In the genomic region with DNA sequence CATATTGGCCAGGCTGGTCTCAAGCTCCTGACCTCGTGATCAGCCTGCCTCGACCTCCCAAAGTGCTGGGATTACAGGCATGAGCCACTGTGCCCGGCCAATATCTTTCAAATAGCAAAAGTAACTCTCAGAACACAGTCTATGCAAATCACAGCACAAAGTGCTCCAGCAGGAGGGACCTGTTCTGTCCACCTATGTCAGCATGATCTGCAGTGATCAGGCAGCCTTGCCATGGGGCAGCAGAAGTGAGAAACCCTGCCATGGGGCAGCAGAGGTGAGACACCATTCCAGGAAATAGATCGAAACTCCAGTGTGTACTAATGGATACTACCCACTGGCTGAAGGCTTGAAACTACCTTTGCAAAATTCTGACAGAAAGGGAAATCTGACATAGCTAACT, we compare ENCODE assay signal across 30 cellular contexts.
"Had no signal": no experiment of that assay in that cellular context is flagged by ENCODE, and none has a peak within 500 bp of the region (broad histone marks: within the 10 kb centered on the region; RNA-seq: fewer than 3 reads in every experiment).

No MANE protein-coding gene starts in this region.

- FAIRE-seq: endometrium, frontal cortex had no signal

- H3K4me3 Mint-ChIP-seq: effector memory CD8-positive, alpha-beta T cell; immature natural killer cell; memory B cell; natural killer cell; stimulated activated naive CD8-positive, alpha-beta T cell treated with anti-CD3 and anti-CD28 coated beads, Interleukin-15, amount 100 ng/mL, for 72 hours had no signal

- H3K27me3 ChIP-seq: ovary, suprapubic skin, transverse colon, vagina had no signal

- ATAC-seq: effector memory CD8-positive, alpha-beta T cell; left colon; left ventricle myocardium superior; natural killer cell; sciatic nerve; stimulated activated naive CD8-positive, alpha-beta T cell treated with anti-CD3 and anti-CD28 coated beads, Interleukin-15, amount 100 ng/mL, for 72 hours had no signal

- H3K27ac Mint-ChIP-seq: effector memory CD8-positive, alpha-beta T cell; immature natural killer cell; memory B cell; natural killer cell had no signal

- H3K4me3 ChIP-seq: coronary artery, esophagus squamous epithelium, lung, ovary, smooth muscle cell, suprapubic skin, transverse colon, vagina had no signal

- H3K9me3 ChIP-seq: ovary, suprapubic skin, vagina had no signal

- H3K36me3 Mint-ChIP-seq: immature natural killer cell, memory B cell, natural killer cell had no signal

- H3K4me2 ChIP-seq: smooth muscle cell had no signal

- H3K27ac ChIP-seq: coronary artery, ovary, suprapubic skin, transverse colon had no signal

- DNase-seq: dermis blood vessel endothelial cell; effector memory CD8-positive, alpha-beta T cell; esophagus squamous epithelium; hypothalamus; immature natural killer cell; islet precursor cell; kidney glomerular epithelial cell; left colon; left ventricle myocardium superior; natural killer cell; occipital lobe; ovary; posterior cingulate gyrus; retina; stimulated activated CD4-positive, alpha-beta T cell treated with anti-CD3 and anti-CD28 coated beads, Interleukin-12 subunit alpha, Interleukin-12 subunit beta, amount 100 ng/mL, for 4 hours; stimulated activated CD4-positive, alpha-beta T cell treated with anti-CD3 and anti-CD28 coated beads, Interleukin-1b, Interleukin-23, amount 100 ng/mL, for 48 hours; stimulated activated CD4-positive, alpha-beta T cell treated with anti-CD3 and anti-CD28 coated beads, Interleukin-4, amount 100 ng/mL, for 1 hour; stimulated activated CD8-positive, alpha-beta memory T cell treated with anti-CD3 and anti-CD28 coated beads, Interleukin-4, amount 100 ng/mL, for 48 hours; stimulated activated naive CD4-positive, alpha-beta T cell; stimulated activated naive CD8-positive, alpha-beta T cell treated with anti-CD3 and anti-CD28 coated beads, Interleukin-15, amount 100 ng/mL, for 72 hours; transverse colon had no signal

- H3K4me1 ChIP-seq: suprapubic skin had no signal

- H3K36me3 ChIP-seq: esophagus squamous epithelium, ovary, suprapubic skin, transverse colon, vagina had no signal

- H3K9me3 Mint-ChIP-seq: immature natural killer cell; memory B cell; natural killer cell; stimulated activated naive CD8-positive, alpha-beta T cell treated with anti-CD3 and anti-CD28 coated beads, Interleukin-15, amount 100 ng/mL, for 72 hours had no signal
